21 cellular contexts compared by ENCODE assay signal in genomic region chr3:29181149-29181780, GRCh38.
DNase-seq lines count a peak whose midpoint lies in the region; ATAC-seq and TF ChIP-seq lines count a peak whose summit lies in the region.
"Had no signal": no experiment of that assay in that cellular context is flagged by ENCODE, and none has a peak within 500 bp of the region (broad histone marks: within the 10 kb centered on the region; RNA-seq: fewer than 3 reads in every experiment).

No MANE protein-coding gene starts in this region.

- no peak overlapping the region for H3K4me3 Mint-ChIP-seq in activated CD8-positive, alpha-beta T cell treated with anti-CD3 and anti-CD28 coated beads for 36 hours
- H3K4me3 Mint-ChIP-seq: activated CD4-positive, alpha-beta memory T cell treated with anti-CD3 and anti-CD28 coated beads for 36 hours; activated naive CD8-positive, alpha-beta T cell treated with anti-CD3 and anti-CD28 coated beads, Interleukin-2, amount 50 U/mL, for 24 hours; CD4-positive, alpha-beta T cell; stimulated activated memory B cell treated with anti-CD40 and anti-IgM and Interleukin-4, amounts not matched to agents 10 μg/mL and 1 μg/mL and 100 μg/mL, for 72 hours; T-helper 2 cell treated with Interferon-gamma antibody and Interleukin-4, amounts not matched to agents 5 μg/mL and 100 μg/mL, for 36 hours had no signal

- intact Hi-C loops in activated CD8-positive, alpha-beta T cell treated with anti-CD3 and anti-CD28 coated beads for 36 hours (cut with micrococcal nuclease), result no loop called here

- H3K27ac Mint-ChIP-seq in activated CD8-positive, alpha-beta T cell treated with anti-CD3 and anti-CD28 coated beads for 36 hours, result no peak overlapping the region
- H3K27ac Mint-ChIP-seq: activated CD4-positive, alpha-beta memory T cell treated with anti-CD3 and anti-CD28 coated beads for 36 hours; activated naive CD8-positive, alpha-beta T cell treated with anti-CD3 and anti-CD28 coated beads, Interleukin-2, amount 50 U/mL, for 24 hours; CD4-positive, alpha-beta T cell; stimulated activated memory B cell treated with anti-CD40 and anti-IgM and Interleukin-4, amounts not matched to agents 10 μg/mL and 1 μg/mL and 100 μg/mL, for 72 hours; T-helper 2 cell treated with Interferon-gamma antibody and Interleukin-4, amounts not matched to agents 5 μg/mL and 100 μg/mL, for 36 hours had no signal

- CTCF ChIA-PET in activated CD8-positive, alpha-beta T cell treated with anti-CD3 and anti-CD28 coated beads for 36 hours (lab: Charles Lee), result no interaction called here

- peak; percentile 35 for DNase-seq in kidney tubule cell (ENCODE audit: low spot score)
- DNase-seq in midbrain (lab: John Stamatoyannopoulos, UW), result no peak
- no peak for DNase-seq in activated CD8-positive, alpha-beta T cell treated with anti-CD3 and anti-CD28 coated beads for 36 hours
- DNase-seq: activated CD4-positive, alpha-beta memory T cell treated with anti-CD3 and anti-CD28 coated beads for 36 hours; activated CD4-positive, CD25-positive, alpha-beta regulatory T cell; activated effector memory CD4-positive, alpha-beta T cell treated with Interleukin-2 at 50 U/mL for 16 hours; activated naive CD8-positive, alpha-beta T cell treated with anti-CD3 and anti-CD28 coated beads, Interleukin-2, amount 50 U/mL, for 24 hours; body of pancreas; CD4-positive, alpha-beta T cell; MV-4-11; NCI-H1694; NCI-H2171; NCI-H526 had no signal

- peaks cover 13% of the 10 kb centered on the region for H3K4me1 Mint-ChIP-seq in activated CD8-positive, alpha-beta T cell treated with anti-CD3 and anti-CD28 coated beads for 36 hours (ENCODE audit: low read depth)
- H3K4me1 Mint-ChIP-seq: stimulated activated memory B cell treated with anti-CD40 and anti-IgM and Interleukin-4, amounts not matched to agents 10 μg/mL and 1 μg/mL and 100 μg/mL, for 72 hours had no signal

- H3K27me3 Mint-ChIP-seq in activated CD8-positive, alpha-beta T cell treated with anti-CD3 and anti-CD28 coated beads for 36 hours, result no peaks in the 10 kb centered on the region
- H3K27me3 Mint-ChIP-seq: activated CD4-positive, alpha-beta memory T cell treated with anti-CD3 and anti-CD28 coated beads for 36 hours; activated naive CD8-positive, alpha-beta T cell treated with anti-CD3 and anti-CD28 coated beads, Interleukin-2, amount 50 U/mL, for 24 hours; CD4-positive, alpha-beta T cell; stimulated activated memory B cell treated with anti-CD40 and anti-IgM and Interleukin-4, amounts not matched to agents 10 μg/mL and 1 μg/mL and 100 μg/mL, for 72 hours had no signal

- H3K9me3 Mint-ChIP-seq in activated CD8-positive, alpha-beta T cell treated with anti-CD3 and anti-CD28 coated beads for 36 hours, result no peaks in the 10 kb centered on the region
- H3K9me3 Mint-ChIP-seq: activated CD4-positive, alpha-beta memory T cell treated with anti-CD3 and anti-CD28 coated beads for 36 hours; activated naive CD8-positive, alpha-beta T cell treated with anti-CD3 and anti-CD28 coated beads, Interleukin-2, amount 50 U/mL, for 24 hours; CD4-positive, alpha-beta T cell had no signal

- POLR2A ChIA-PET in activated CD8-positive, alpha-beta T cell treated with anti-CD3 and anti-CD28 coated beads for 36 hours (lab: Charles Lee), result no interaction called here

- peak; percentile 80 for ATAC-seq in GM18867 (IDR thresholded peaks at IDR 0.05; ENCODE audit: unreplicated experiment)
- peak; percentile 59 for ATAC-seq in HG02759 (IDR thresholded peaks at IDR 0.05; ENCODE audit: unreplicated experiment)
- ATAC-seq in HG03469 (IDR thresholded peaks at IDR 0.05; ENCODE audit: unreplicated experiment), result peak; percentile 58
- ATAC-seq in HG02840 (IDR thresholded peaks at IDR 0.05; ENCODE audit: low FRiP score, unreplicated experiment), result no peak
- no peak for ATAC-seq in activated CD8-positive, alpha-beta T cell treated with anti-CD3 and anti-CD28 coated beads for 36 hours
- ATAC-seq: activated naive CD8-positive, alpha-beta T cell treated with anti-CD3 and anti-CD28 coated beads, Interleukin-2, amount 50 U/mL, for 24 hours; body of pancreas; HCT116; SK-N-SH treated with all-trans-retinoic acid at 6 μM for 48 hours; stimulated activated memory B cell treated with anti-CD40 and anti-IgM and Interleukin-4, amounts not matched to agents 10 μg/mL and 1 μg/mL and 100 μg/mL, for 72 hours had no signal

- no peak for TF ChIP-seq CTCF in activated CD8-positive, alpha-beta T cell treated with anti-CD3 and anti-CD28 coated beads for 36 hours (IDR thresholded peaks at IDR 0.05)

- no peaks in the 10 kb centered on the region for H3K36me3 Mint-ChIP-seq in activated CD8-positive, alpha-beta T cell treated with anti-CD3 and anti-CD28 coated beads for 36 hours (ENCODE audit: low read depth)
- H3K36me3 Mint-ChIP-seq: activated CD4-positive, alpha-beta memory T cell treated with anti-CD3 and anti-CD28 coated beads for 36 hours; stimulated activated memory B cell treated with anti-CD40 and anti-IgM and Interleukin-4, amounts not matched to agents 10 μg/mL and 1 μg/mL and 100 μg/mL, for 72 hours had no signal

Comparison
In these comparisons a context has a peak if more than half of its experiments do, and no peak if none do; other contexts are left out.
1. ATAC-seq: peak in GM18867 (single experiment), HG02759 (single experiment) and HG03469 (single experiment); none in HG02840 (single experiment) and activated CD8-positive, alpha-beta T cell treated with anti-CD3 and anti-CD28 coated beads for 36 hours (single experiment).